Comparison of ENCODE assay signal across 1 cellular context in the genomic region with DNA sequence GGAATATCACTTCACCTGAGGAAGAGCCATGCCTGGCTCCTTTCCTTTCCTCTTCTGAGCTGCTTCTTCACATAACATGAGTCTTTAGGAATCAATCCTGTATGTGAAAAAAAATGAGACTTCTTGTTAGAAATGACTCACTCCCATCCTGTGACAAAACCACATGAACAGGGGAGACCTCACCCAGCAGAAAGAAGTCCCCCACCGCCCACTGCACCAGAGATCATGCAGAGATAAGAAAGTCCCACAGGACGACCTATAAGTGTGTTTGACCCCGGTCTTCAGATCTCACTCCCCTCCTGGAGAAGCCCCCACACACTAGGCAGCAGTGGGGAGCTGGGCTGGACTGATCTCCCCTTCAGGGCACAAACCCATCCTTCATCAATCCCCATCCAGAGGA.
TF ChIP-seq lines count a peak whose summit lies in the region.

No MANE protein-coding gene starts in this region.

TF ChIP-seq in IMR-90, 13 proteins besides CTCF, POLR2A, EP300 and RAD21 (continued from another document):
- TF ChIP-seq SMC3 (IDR thresholded peaks at IDR 0.05; ENCODE audit: low read depth, low read length) = no peak
- TF ChIP-seq RFX5 (IDR thresholded peaks at IDR 0.05; ENCODE audit: low read depth, low read length) = no peak
- TF ChIP-seq, protein P1, sequence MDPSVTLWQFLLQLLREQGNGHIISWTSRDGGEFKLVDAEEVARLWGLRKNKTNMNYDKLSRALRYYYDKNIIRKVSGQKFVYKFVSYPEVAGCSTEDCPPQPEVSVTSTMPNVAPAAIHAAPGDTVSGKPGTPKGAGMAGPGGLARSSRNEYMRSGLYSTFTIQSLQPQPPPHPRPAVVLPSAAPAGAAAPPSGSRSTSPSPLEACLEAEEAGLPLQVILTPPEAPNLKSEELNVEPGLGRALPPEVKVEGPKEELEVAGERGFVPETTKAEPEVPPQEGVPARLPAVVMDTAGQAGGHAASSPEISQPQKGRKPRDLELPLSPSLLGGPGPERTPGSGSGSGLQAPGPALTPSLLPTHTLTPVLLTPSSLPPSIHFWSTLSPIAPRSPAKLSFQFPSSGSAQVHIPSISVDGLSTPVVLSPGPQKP (IDR thresholded peaks at IDR 0.05; ENCODE audit: borderline replicate concordance, low read depth, low read length) = no peak
- TF ChIP-seq MXI1 (IDR thresholded peaks at IDR 0.05; ENCODE audit: borderline replicate concordance, low read depth, low read length) = no peak
